ENCODE assay signal across 13 cellular contexts in the genomic region with DNA sequence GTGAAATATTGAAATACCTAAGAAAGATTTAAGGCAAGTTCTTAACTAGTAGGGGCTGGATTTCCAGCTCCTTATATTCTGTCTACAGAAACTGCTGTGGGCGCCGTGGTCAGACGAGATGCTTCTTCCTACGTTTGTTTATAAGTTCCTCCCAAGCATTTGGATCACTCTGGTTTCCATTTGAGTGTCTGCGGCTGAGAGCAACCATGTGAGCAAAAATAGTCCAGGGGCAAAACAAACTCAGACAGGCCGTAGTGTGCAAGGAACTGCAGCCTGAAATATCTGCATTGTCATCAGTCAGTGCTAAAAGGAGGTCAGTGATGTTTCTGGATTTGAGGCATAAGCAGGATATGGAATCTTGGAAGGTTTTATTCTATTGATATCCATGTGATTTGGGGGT.
DNase-seq lines count a peak whose midpoint lies in the region; ATAC-seq, FAIRE-seq and TF ChIP-seq lines count a peak whose summit lies in the region.
"Had no signal": no experiment of that assay in that cellular context is flagged by ENCODE, and none has a peak within 500 bp of the region (broad histone marks: within the 10 kb centered on the region; RNA-seq: fewer than 3 reads in every experiment).

No MANE protein-coding gene starts in this region.

- WGBS in A549 (ENCODE audit: missing lambda C conversion rate): 76% methylated on average over 6 of the region's 6 CpGs

- TF ChIP-seq POLR2A in A549 (IDR thresholded peaks at IDR 0.05; ENCODE audit: low read length): no peak

- DNase-seq in A549 (ENCODE audit: low read depth in 1 of 2, low spot score in 1 of 2) (no peak), RPMI7951 (ENCODE audit: low read depth) (peak; percentile 72), fibroblast of pulmonary artery (ENCODE audit: low read depth) (peak; percentile 49), mucosa of descending colon (peak in 2 of 3 donors; percentile 26 to 52), amniotic stem cell (lab: John Stamatoyannopoulos, UW) (no peak), NCI-H748 (lab: John Stamatoyannopoulos, UW; ENCODE audit: unreplicated experiment) (no peak)
- DNase-seq in effector CD4-positive, alpha-beta T cell: no peak
- DNase-seq: activated CD8-positive, alpha-beta T cell treated with anti-CD3 and anti-CD28 coated beads for 36 hours; cerebellar nuclear complex; NCI-H2029 had no signal

- no peaks in the 10 kb centered on the region for H3K36me3 ChIP-seq in mucosa of descending colon (ENCODE audit: low read depth)

- TF ChIP-seq CTCF in A549 (IDR thresholded peaks at IDR 0.05) (no peak), fibroblast of pulmonary artery (IDR thresholded peaks at IDR 0.05; ENCODE audit: low read length, missing control alignments) (no peak), mucosa of descending colon (IDR thresholded peaks at IDR 0.05) (no peak)

- no peak for FAIRE-seq in A549 (lab: Jason Lieb, UNC)
- FAIRE-seq: A204.1, islet of Langerhans had no signal

- no peak overlapping the region for H3K4me2 ChIP-seq in A549

- H3K4me1 ChIP-seq in A549: peaks cover 6% of the 10 kb centered on the region; the same call in 1 of the 3 replicates
- H3K4me1 ChIP-seq in mucosa of descending colon (ENCODE audit: low read depth): no peaks in the 10 kb centered on the region

- intact Hi-C loops in mucosa of descending colon (cut with DNase I, micrococcal nuclease): no loop called here

- no peak overlapping the region for H3K27ac ChIP-seq in A549

- no peak overlapping the region for H3K4me3 ChIP-seq in A549
- H3K4me3 ChIP-seq in fibroblast of pulmonary artery (replicated peaks; ENCODE audit: low read depth, low read length): no peak overlapping the region
- no peak overlapping the region for H3K4me3 ChIP-seq in mucosa of descending colon

- TF ChIP-seq EP300 in A549 (IDR thresholded peaks at IDR 0.05): no peak

- H3K9me3 ChIP-seq in A549 (no peaks in the 10 kb centered on the region), mucosa of descending colon (no peaks in the 10 kb centered on the region)

- no peak for TF ChIP-seq RAD21 in A549 (conservative IDR thresholded peaks at IDR 0.05 in 1 of 2, IDR thresholded peaks at IDR 0.05 in 1 of 2)

- POLR2A ChIA-PET in A549 (lab: Yijun Ruan, JAX): no interaction called here

- ATAC-seq in A549 (no peak), mucosa of descending colon (peak; percentile 51), GM21717 (IDR thresholded peaks at IDR 0.05; ENCODE audit: unreplicated experiment) (no peak)
- ATAC-seq: activated CD8-positive, alpha-beta T cell treated with anti-CD3 and anti-CD28 coated beads for 36 hours had no signal

- CTCF ChIA-PET in A549 (lab: Yijun Ruan, JAX): interaction anchor here (0.6 to 1.1 kb wide), 4 partner anchors 29 to 1178 kb away, joined by 3 to 4 read pairs (median 4); no protein-coding TSS in a partner anchor

TF ChIP-seq in A549, 52 proteins besides CTCF, POLR2A, EP300 and RAD21:
- TF ChIP-seq KDM1A (IDR thresholded peaks at IDR 0.05; ENCODE audit: low read depth): no peak
- no peak for TF ChIP-seq ATOH8 (CRISPR knock-in tag; IDR thresholded peaks at IDR 0.05; ENCODE audit: low read depth)
- TF ChIP-seq JUNB (IDR thresholded peaks at IDR 0.05): no peak
- TF ChIP-seq MAFK (IDR thresholded peaks at IDR 0.05; ENCODE audit: partially characterized antibody): peak; percentile 51
- no peak for TF ChIP-seq RARB (CRISPR knock-in tag; IDR thresholded peaks at IDR 0.05)
- no peak for TF ChIP-seq ZC3H11A (IDR thresholded peaks at IDR 0.05)
- no peak for TF ChIP-seq RNF2 (IDR thresholded peaks at IDR 0.05; ENCODE audit: borderline replicate concordance, low read depth)
- TF ChIP-seq MYC (IDR thresholded peaks at IDR 0.05; ENCODE audit: borderline replicate concordance, low read length): no peak

Comparison
In these comparisons a context has a peak if more than half of its experiments do, and no peak if none do; other contexts are left out.
1. DNase-seq: peak in RPMI7951 (single experiment), fibroblast of pulmonary artery (single experiment) and mucosa of descending colon (2 of 3); none in A549 (0 of 2), effector CD4-positive, alpha-beta T cell (single experiment), amniotic stem cell (single experiment) and NCI-H748 (single experiment).